ENCODE assay signal across 1 cellular context in genomic region chr11:12084191-12084717, GRCh38.
TF ChIP-seq lines count a peak whose summit lies in the region.

No MANE protein-coding gene starts in this region.

TF ChIP-seq in K562, 482 proteins besides CTCF, POLR2A, EP300 and RAD21 (continued from another document):
- TF ChIP-seq ZMIZ1 (IDR thresholded peaks at IDR 0.05; ENCODE audit: low read depth in 2 of 2, low read length in 2 of 2) = no peak
- TF ChIP-seq ZNF76 (CRISPR knock-in tag; IDR thresholded peaks at IDR 0.05; ENCODE audit: borderline replicate concordance) = no peak
- no peak for TF ChIP-seq MYNN (IDR thresholded peaks at IDR 0.05)
- TF ChIP-seq MYNN (CRISPR knock-in tag; IDR thresholded peaks at IDR 0.05) = no peak
